In the genomic region with DNA sequence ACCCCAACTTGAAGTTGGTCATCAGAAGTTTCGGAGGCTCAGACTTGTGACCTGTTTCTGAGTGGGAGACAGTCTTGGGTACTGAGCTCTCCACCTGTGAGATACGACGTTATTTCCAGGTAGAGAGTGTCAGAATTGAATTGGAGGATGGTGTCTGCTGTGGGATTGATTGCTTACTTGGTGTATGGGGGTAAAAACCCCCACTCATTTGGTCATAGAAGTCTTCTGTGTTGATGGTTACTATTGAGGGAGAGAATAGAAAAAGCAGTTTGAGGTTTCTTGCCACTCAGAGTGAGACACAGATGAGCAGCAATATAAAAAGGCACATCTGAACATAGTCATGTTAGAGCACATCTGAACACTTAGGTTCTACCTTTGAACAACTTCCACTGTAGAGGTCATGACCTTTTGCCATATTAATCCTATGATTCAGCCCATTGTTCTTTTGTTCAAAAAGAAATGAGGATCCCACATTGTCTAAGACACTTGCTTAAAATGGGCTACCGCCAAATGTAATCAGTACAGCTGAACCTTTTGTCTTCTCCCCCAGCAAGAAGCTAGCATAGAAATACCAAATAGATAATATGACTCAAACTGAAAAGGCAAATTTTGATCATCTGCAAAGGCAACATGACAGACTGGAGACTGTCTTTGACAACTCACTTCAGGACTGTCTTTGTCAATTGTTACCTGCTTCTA, we compare ENCODE assay signal across 9 cellular contexts.
A peak's percentile ranks its signal among the peaks of the same experiment; 100 is the strongest.
DNase-seq lines count a peak whose midpoint lies in the region; ATAC-seq and TF ChIP-seq lines count a peak whose summit lies in the region.
"Had no signal": no experiment of that assay in that cellular context is flagged by ENCODE, and none has a peak within 500 bp of the region (broad histone marks: within the 10 kb centered on the region; RNA-seq: fewer than 3 reads in every experiment).

No MANE protein-coding gene starts in this region.

- peak; percentile 68 for ATAC-seq in GM18868 (IDR thresholded peaks at IDR 0.05; ENCODE audit: unreplicated experiment)
- peak; percentile 57 for ATAC-seq in GM21447 (IDR thresholded peaks at IDR 0.05; ENCODE audit: unreplicated experiment)
- peak; percentile 51 for ATAC-seq in HG03342 (IDR thresholded peaks at IDR 0.05; ENCODE audit: unreplicated experiment)

- no peak overlapping the region for H3K4me3 ChIP-seq in epithelial cell of esophagus (ENCODE audit: low read length)

- TF ChIP-seq CTCF in epithelial cell of esophagus (IDR thresholded peaks at IDR 0.05; ENCODE audit: insufficient read depth, low read depth, low read length, missing control alignments), result no peak

- DNase-seq in epithelial cell of esophagus (ENCODE audit: low read depth) (peak; percentile 53), mesenteric fat pad (ENCODE audit: low spot score) (no peak), DMS79 (lab: John Stamatoyannopoulos, UW) (no peak), NCI-H2196 treated with DMSO at 0.1 percent for 48 hours (lab: John Stamatoyannopoulos, UW; ENCODE audit: unreplicated experiment) (no peak), NCI-H1105 treated with DMSO at 0.1 percent for 48 hours (lab: John Stamatoyannopoulos, UW) (no peak)
- DNase-seq: trophoblast cell had no signal
